In the genomic region with DNA sequence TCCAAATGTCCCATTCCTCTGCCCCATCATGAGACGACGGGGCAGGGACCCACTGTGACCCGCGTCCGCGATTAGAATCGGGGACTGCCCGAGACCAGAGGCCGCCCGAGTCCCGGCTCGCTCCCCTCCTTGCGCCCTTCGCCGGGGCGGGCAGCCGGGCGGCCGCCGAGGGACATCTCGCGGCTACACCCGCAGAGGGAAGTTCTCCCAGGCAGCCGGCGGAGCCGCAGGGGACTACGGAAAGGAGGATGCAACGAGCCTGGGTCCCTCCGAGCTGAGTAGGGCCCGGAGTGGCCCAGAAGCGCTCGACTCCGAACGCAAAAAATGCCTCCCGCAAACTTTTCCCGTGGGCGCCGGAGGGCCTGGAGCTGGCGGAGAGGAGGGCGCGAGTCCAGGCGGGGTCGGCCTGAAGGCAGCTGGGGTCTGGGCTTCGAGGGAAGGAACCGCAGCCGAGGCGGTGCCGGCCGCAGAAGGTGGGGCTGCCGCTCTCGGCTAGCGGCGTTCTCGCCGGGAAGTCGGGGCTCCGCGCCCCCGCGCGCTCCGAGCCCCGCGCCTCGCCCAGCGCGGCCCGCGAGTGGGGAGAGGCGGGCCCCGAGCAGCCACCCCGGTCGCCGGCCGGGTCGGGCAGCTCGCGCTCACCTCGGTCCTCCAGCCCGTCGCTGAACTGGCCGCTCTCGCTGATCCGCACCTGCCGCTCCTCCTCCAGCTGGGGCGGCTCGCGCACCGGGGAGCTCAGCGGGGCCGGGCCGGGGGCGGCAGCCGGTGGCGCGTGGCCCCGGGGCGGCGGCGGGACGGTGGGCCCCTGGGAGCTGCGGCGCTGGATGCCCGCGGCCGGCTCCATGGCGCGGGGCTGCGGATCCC, we compare ENCODE assay signal across 8 cellular contexts. TPM values are rescaled to one million over a fixed set of nuclear protein-coding genes. Genes with fewer than 3 reads are reported as not detected.
DNase-seq lines count a peak whose midpoint lies in the region; ATAC-seq and TF ChIP-seq lines count a peak whose summit lies in the region.

No MANE protein-coding gene starts in this region.

- CTCF ChIA-PET in HEK293T (lab: Yijun Ruan, JAX) = no interaction called here

- H3K9me3 ChIP-seq in WERI-Rb-1 (ENCODE audit: severe bottlenecking) (peaks cover 2% of the 10 kb centered on the region), ovary (no peaks in the 10 kb centered on the region)

- ATAC-seq in foreskin keratinocyte = peak; percentile 49

- H3K4me3 ChIP-seq in WERI-Rb-1 (ENCODE audit: low read depth, low read length) (peak overlapping the region; percentile 11), ovary (peak overlapping the region; percentile 28)

- WGBS in ovary, 3 donors = 0 to 2% (median 1%) methylated on average over 46 to 109 of the region's 109 CpGs

- intact Hi-C loops in ovary (cut with DNase I) = no loop called here

- no peak for TF ChIP-seq EP300 in ovary (IDR thresholded peaks at IDR 0.05)

- H3K27me3 ChIP-seq in WERI-Rb-1 (ENCODE audit: insufficient read depth, low read depth, severe bottlenecking) (peaks cover 81% of the 10 kb centered on the region), foreskin keratinocyte (peaks cover 96% of the 10 kb centered on the region), ovary (no peaks in the 10 kb centered on the region)

- no peak for TF ChIP-seq POLR2A in ovary (IDR thresholded peaks at IDR 0.05)

- H3K36me3 ChIP-seq in WERI-Rb-1 = no peaks in the 10 kb centered on the region
- H3K36me3 ChIP-seq in ovary = no peaks in the 10 kb centered on the region

- POLR2A ChIA-PET in HEK293T (lab: Yijun Ruan, JAX) = interaction anchor here (0.6 to 1.1 kb wide), 2 partner anchors 16 to 213 kb away, joined by 3 read pairs; no protein-coding TSS in a partner anchor

- H3K4me1 ChIP-seq in foreskin keratinocyte = no peaks in the 10 kb centered on the region
- H3K4me1 ChIP-seq in ovary (ENCODE audit: insufficient read depth) = peaks cover 4% of the 10 kb centered on the region

- TF ChIP-seq CTCF in WERI-Rb-1 (IDR thresholded peaks at IDR 0.05; ENCODE audit: low read depth, low read length) (no peak), foreskin keratinocyte (conservative IDR thresholded peaks at IDR 0.05) (no peak), ovary (IDR thresholded peaks at IDR 0.05) (no peak)

- peak; percentile 2 for DNase-seq in DMS79 (lab: John Stamatoyannopoulos, UW)
- no peak for DNase-seq in DMS79 treated with DMSO at 0.1 percent for 48 hours (lab: John Stamatoyannopoulos, UW)
- peak; percentile 50 for DNase-seq in HEK293T (ENCODE audit: extremely low spot score)
- peak; percentile 16 for DNase-seq in WERI-Rb-1
- no peak for DNase-seq in foreskin keratinocyte
- peak in 3 of 5 donors; percentile 30 to 46 (median 36) for DNase-seq in ovary
- no peak for DNase-seq in NCI-H446 treated with DMSO at 0.1 percent for 48 hours (lab: John Stamatoyannopoulos, UW)
- no peak for DNase-seq in stimulated activated CD8-positive, alpha-beta memory T cell treated with anti-CD3 and anti-CD28 coated beads, Interleukin-4, amount 100 ng/mL, for 48 hours

- H3K27ac ChIP-seq in WERI-Rb-1 (no peak overlapping the region), foreskin keratinocyte (no peak overlapping the region), ovary (no peak overlapping the region)

TF ChIP-seq in HEK293T, 16 proteins besides CTCF, POLR2A, EP300 and RAD21:
- peak; percentile 34; the same call in 1 of the 2 replicates for TF ChIP-seq L3MBTL2 (conservative IDR thresholded peaks at IDR 0.05)
- no peak for TF ChIP-seq NFRKB (IDR thresholded peaks at IDR 0.05)
- no peak for TF ChIP-seq FOXA1 (IDR thresholded peaks at IDR 0.05)
TF ChIP-seq in HEK293T: peak in this region for 1.

RNA-seq across cellular contexts. Expression of gene TMEM163, which starts 0.5 kb away (rescaled TPM):
- total RNA-seq in foreskin keratinocyte (not detected in 2 replicates), ovary (1 to 10 TPM in 4 of 7 donors, under 1 TPM in 3; 0.24 to 2.3 (median 1.5) TPM)
- polyA plus RNA-seq in foreskin keratinocyte (not detected in 2 replicates), ovary (1 to 10 TPM; 1.0 to 3.6 TPM)

Comparison
In these comparisons a context has a peak if more than half of its experiments do, and no peak if none do; other contexts are left out.
1. DNase-seq: peak in DMS79 (single experiment), HEK293T (single experiment), WERI-Rb-1 (single experiment) and ovary (3 of 5); none in DMS79 treated with DMSO at 0.1 percent for 48 hours (single experiment), foreskin keratinocyte (0 of 2), NCI-H446 treated with DMSO at 0.1 percent for 48 hours (single experiment) and stimulated activated CD8-positive, alpha-beta memory T cell treated with anti-CD3 and anti-CD28 coated beads, Interleukin-4, amount 100 ng/mL, for 48 hours (single experiment).